Comparison of ENCODE assay signal across 11 cellular contexts in the genomic region with DNA sequence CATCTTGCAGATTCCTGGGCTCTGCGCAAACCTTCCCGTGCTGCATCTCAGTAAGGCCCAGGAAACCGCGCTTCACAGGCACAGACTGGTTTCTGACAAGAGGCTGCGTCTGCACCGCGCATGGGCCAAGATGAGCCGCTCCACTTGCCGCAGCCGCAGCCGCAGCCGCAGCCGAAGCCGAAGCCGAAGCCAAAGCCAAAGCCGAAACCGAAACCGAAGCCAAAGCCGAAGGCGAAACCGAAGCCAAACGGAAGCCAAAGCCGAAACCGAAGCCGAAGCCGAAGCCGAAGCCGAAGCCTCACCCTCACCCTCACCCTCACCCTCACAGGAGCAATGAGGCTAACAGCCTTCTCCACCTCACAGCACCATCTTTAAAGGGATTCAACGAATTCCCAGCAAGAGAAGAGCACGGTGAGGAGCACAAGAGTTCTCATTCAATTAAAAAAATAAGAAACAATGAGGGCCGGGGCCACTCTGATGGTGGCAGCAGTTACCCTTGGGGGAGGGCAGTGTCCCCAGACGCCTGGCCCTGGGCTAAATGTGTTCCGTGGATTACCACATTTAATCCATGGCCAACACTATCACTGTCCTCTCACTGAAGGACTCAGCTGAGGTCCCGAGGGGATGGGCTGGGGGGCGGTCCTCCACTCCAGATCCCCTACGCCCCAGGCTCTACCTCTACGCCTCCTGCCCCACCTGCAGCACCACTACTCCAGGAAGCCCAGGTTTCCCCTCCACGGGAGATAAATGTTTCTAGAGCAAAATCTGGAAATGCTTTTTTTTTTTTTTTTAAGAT. TPM values are rescaled to one million over a fixed set of nuclear protein-coding genes. Genes with fewer than 3 reads are reported as not detected.
DNase-seq lines count a peak whose midpoint lies in the region; ATAC-seq and TF ChIP-seq lines count a peak whose summit lies in the region.
"Had no signal": no experiment of that assay in that cellular context is flagged by ENCODE, and none has a peak within 500 bp of the region (broad histone marks: within the 10 kb centered on the region; RNA-seq: fewer than 3 reads in every experiment).

No MANE protein-coding gene starts in this region.

- H3K4me1 Mint-ChIP-seq in CD14-positive monocyte (peaks cover 8% of the 10 kb centered on the region), T-cell (peaks cover 6 to 19% (median 14%) of the 10 kb centered on the region in 3 donors)

- POLR2A ChIA-PET in T-cell (lab: Charles Lee): no interaction called here

- peak in 1 of 4 experiments; percentile 29 for ATAC-seq in T-cell (replicated peaks in 1 of 4)
- peak; percentile 53 for ATAC-seq in foreskin keratinocyte
- no peak for ATAC-seq in esophagus mucosa
- no peak for ATAC-seq in HG02884 (IDR thresholded peaks at IDR 0.05; ENCODE audit: unreplicated experiment)

- H3K4me1 ChIP-seq in foreskin keratinocyte: no peaks in the 10 kb centered on the region
- H3K4me1 ChIP-seq: colonic mucosa had no signal

- H3K36me3 Mint-ChIP-seq in CD14-positive monocyte (peaks cover 61 to 85% of the 10 kb centered on the region in 2 donors), T-cell (peaks cover 32% of the 10 kb centered on the region)

- H3K4me3 Mint-ChIP-seq in CD14-positive monocyte (no peak overlapping the region), T-cell (peak overlapping the region in 2 of 3 donors; percentile 9 to 21)

- TF ChIP-seq CTCF in CD14-positive monocyte (IDR thresholded peaks at IDR 0.05) (no peak), foreskin keratinocyte (conservative IDR thresholded peaks at IDR 0.05) (no peak), coronary artery (IDR thresholded peaks at IDR 0.05) (no peak)

- H3K4me3 ChIP-seq in MG63 (peak overlapping the region; percentile 34), coronary artery (no peak overlapping the region)
- H3K4me3 ChIP-seq: colonic mucosa, tibial artery had no signal

- peaks cover 63% of the 10 kb centered on the region for H3K36me3 ChIP-seq in MG63
- H3K36me3 ChIP-seq: colonic mucosa had no signal

- H3K9me3 Mint-ChIP-seq in CD14-positive monocyte (peaks cover 8 to 33% (median 26%) of the 10 kb centered on the region in 7 donors), T-cell (no peaks in the 10 kb centered on the region)

- H3K27ac Mint-ChIP-seq in CD14-positive monocyte (peak overlapping the region in 6 of 7 donors; percentile 41 to 91 (median 82)), T-cell (peak overlapping the region in 1 of 2 donors; percentile 6)

- H3K27ac ChIP-seq in foreskin keratinocyte (peak overlapping the region; percentile 35), coronary artery (no peak overlapping the region)
- H3K27ac ChIP-seq: colonic mucosa, tibial artery had no signal

- intact Hi-C loops in CD14-positive monocyte (cut with micrococcal nuclease): no loop called here

- H3K9me3 ChIP-seq in MG63: no peaks in the 10 kb centered on the region
- H3K9me3 ChIP-seq: colonic mucosa, tibial artery had no signal

- CTCF ChIA-PET in T-cell (lab: Charles Lee): no interaction called here

- H3K27me3 Mint-ChIP-seq in CD14-positive monocyte (ENCODE audit: low read depth in 3 of 3) (no peaks in the 10 kb centered on the region), T-cell (no peaks in the 10 kb centered on the region)

- DNase-seq in CD14-positive monocyte (ENCODE audit: low spot score) (no peak), MG63 (peak; percentile 38), T-cell (peak in 1 of 34 experiments; percentile 15), foreskin keratinocyte (peak in 1 of 2 donors; percentile 63), coronary artery (ENCODE audit: low spot score) (no peak), SHP77 (lab: John Stamatoyannopoulos, UW) (no peak)
- DNase-seq: activated gamma-delta T cell treated with Interleukin-2 at 50 U/mL for 16 hours, tibial artery had no signal

- H3K27me3 ChIP-seq in MG63 (no peaks in the 10 kb centered on the region), foreskin keratinocyte (no peaks in the 10 kb centered on the region)
- H3K27me3 ChIP-seq: colonic mucosa, tibial artery had no signal

RNA-seq across cellular contexts. Expression of a gene that starts 29.1 kb away (rescaled TPM):
- polyA plus RNA-seq in CD14-positive monocyte: 1 to 10 TPM; 1.2 to 1.8 TPM
- total RNA-seq in MG63 (2014; rRNA removed; shearing (Covaris generic); ENCODE audit: low replicate concordance): 31.8 and 103 TPM in 2 replicates
- 10 to 100 TPM; 20.6 to 38.6 (median 34.9) TPM for total RNA-seq in T-cell
- 28.6 and 29.1 TPM in 2 replicates for total RNA-seq in foreskin keratinocyte
- polyA plus RNA-seq in foreskin keratinocyte: 32.3 and 32.5 TPM in 2 replicates
- total RNA-seq in esophagus mucosa: 24.4 TPM

RNA-seq across cellular contexts. Expression of a gene that starts 49.1 kb away (rescaled TPM):
- polyA plus RNA-seq in CD14-positive monocyte: 1 to 10 TPM; 2.7 to 3.5 TPM
- total RNA-seq in MG63 (2014; rRNA removed; shearing (Covaris generic); ENCODE audit: low replicate concordance): 11.6 and 23.8 TPM in 2 replicates
- total RNA-seq in T-cell: 10 to 100 TPM; 23.1 to 51.4 (median 46.0) TPM
- 9.7 and 10.8 TPM in 2 replicates for total RNA-seq in foreskin keratinocyte
- 18.0 and 19.6 TPM in 2 replicates for polyA plus RNA-seq in foreskin keratinocyte
- 10.4 TPM for total RNA-seq in esophagus mucosa

Comparison
In these comparisons a context has a peak if more than half of its experiments do, and no peak if none do; other contexts are left out.
1. H3K4me3 Mint-ChIP-seq: peak in T-cell (2 of 3); none in CD14-positive monocyte (0 of 2).